Comparison of ENCODE assay signal across 1 cellular context in genomic region chr4:38964942-38965775, GRCh38.
TF ChIP-seq lines count a peak whose summit lies in the region.

No MANE protein-coding gene starts in this region.

TF ChIP-seq in liver, 16 proteins besides CTCF, POLR2A, EP300 and RAD21 (continued from another document):
- TF ChIP-seq ATF3 (IDR thresholded peaks at IDR 0.05) (no peak), EGR1 (IDR thresholded peaks at IDR 0.05; ENCODE audit: low read depth in 2 of 2) (no peak)
